In the genomic region with DNA sequence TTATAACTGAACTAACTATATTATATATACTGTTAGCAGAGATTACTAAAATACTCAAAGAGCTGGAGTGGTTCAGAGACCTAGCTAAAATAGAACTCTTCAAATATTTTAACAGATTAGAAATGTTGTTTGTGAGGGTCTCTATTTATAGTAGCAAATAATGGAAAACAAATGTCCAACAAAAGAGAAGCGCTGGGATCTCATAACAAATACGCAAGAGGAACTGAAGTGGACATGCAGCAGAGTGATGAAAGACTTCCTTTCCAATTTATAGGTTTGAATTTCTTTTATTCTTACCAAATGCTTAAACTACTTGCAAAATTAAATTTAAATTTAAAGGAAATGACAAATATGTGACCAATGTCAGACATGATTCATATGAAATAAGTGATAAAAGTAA, we compare ENCODE assay signal across 1 cellular context.
TF ChIP-seq lines count a peak whose summit lies in the region.

No MANE protein-coding gene starts in this region.

TF ChIP-seq in SK-N-SH, 30 proteins besides CTCF, POLR2A, EP300 and RAD21 (continued from another document):
- TF ChIP-seq, protein P1, sequence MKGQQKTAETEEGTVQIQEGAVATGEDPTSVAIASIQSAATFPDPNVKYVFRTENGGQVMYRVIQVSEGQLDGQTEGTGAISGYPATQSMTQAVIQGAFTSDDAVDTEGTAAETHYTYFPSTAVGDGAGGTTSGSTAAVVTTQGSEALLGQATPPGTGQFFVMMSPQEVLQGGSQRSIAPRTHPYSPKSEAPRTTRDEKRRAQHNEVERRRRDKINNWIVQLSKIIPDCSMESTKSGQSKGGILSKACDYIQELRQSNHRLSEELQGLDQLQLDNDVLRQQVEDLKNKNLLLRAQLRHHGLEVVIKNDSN (IDR thresholded peaks at IDR 0.05; ENCODE audit: borderline replicate concordance, low read depth): no peak
- no peak for TF ChIP-seq SMC3 (IDR thresholded peaks at IDR 0.05; ENCODE audit: low read depth, low read length)
